In the genomic region with DNA sequence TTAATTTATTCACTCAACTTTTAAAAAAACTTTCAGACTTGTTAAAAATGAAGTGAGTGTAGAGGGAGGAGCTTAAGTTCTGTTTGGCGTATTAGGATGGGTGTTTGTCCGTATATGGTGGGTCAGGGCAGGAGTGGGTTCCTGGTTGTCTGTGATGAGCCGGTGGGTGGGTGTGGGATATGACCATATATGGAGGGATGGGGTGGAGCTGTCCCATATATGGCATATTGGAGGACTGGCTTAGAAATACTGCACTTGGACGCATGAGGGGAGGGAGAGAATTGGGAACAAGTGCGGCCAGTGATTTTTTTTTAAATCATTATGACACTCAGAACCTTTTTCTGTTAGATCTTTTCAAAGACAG, we compare ENCODE assay signal across 8 cellular contexts. TPM values are rescaled to one million over a fixed set of nuclear protein-coding genes. Genes with fewer than 3 reads are reported as not detected.
DNase-seq lines count a peak whose midpoint lies in the region; ATAC-seq lines count a peak whose summit lies in the region.

No MANE protein-coding gene starts in this region.

- H3K4ac ChIP-seq in mesenchymal stem cell (ENCODE audit: low read depth in 1 of 2, low read length in 2 of 2): no peak overlapping the region

- H3K4me2 ChIP-seq in mesenchymal stem cell (ENCODE audit: low read length, poor library complexity, severe bottlenecking): peak overlapping the region; percentile 92

- ATAC-seq in GM19043 (IDR thresholded peaks at IDR 0.05; ENCODE audit: low read depth, unreplicated experiment) (peak; percentile 71), HG03378 (IDR thresholded peaks at IDR 0.05; ENCODE audit: unreplicated experiment) (peak; percentile 77)

- no peak overlapping the region for H3K23ac ChIP-seq in mesenchymal stem cell (ENCODE audit: low read length in 2 of 2)

- DNase-seq in Ammon's horn (ENCODE audit: low spot score): peak; percentile 95
- DNase-seq in NCI-H82 treated with DMSO at 0.1 percent for 48 hours (lab: John Stamatoyannopoulos, UW; ENCODE audit: unreplicated experiment): peak; percentile 73
- DNase-seq in activated CD8-positive, alpha-beta memory T cell treated with anti-CD3 and anti-CD28 coated beads for 48 hours (ENCODE audit: low read depth in 2 of 3, low spot score in 2 of 3): peak in 2 of 3 experiments; percentile 46 to 59
- peak; percentile 96 for DNase-seq in mesenchymal stem cell
- DNase-seq in stimulated activated CD8-positive, alpha-beta memory T cell treated with anti-CD3 and anti-CD28 coated beads, Interleukin-15, amount 100 ng/mL, for 1 hour (ENCODE audit: low read depth): peak; percentile 40

- no peak overlapping the region for H4K91ac ChIP-seq in mesenchymal stem cell (ENCODE audit: low read length)

- H2AK5ac ChIP-seq in mesenchymal stem cell (ENCODE audit: low read length, severe bottlenecking): no peak overlapping the region

- H3K9ac ChIP-seq in endocrine pancreas (ENCODE audit: control insufficient read depth, insufficient read depth, low read length): no peak overlapping the region
- H3K9ac ChIP-seq in mesenchymal stem cell (ENCODE audit: low read length): peak overlapping the region; percentile 94

- H3K27ac ChIP-seq in mesenchymal stem cell (ENCODE audit: low read length, poor library complexity, severe bottlenecking): peak overlapping the region; percentile 87

- H3K27me3 ChIP-seq in endocrine pancreas (ENCODE audit: control insufficient read depth, insufficient read depth, low read length) (no peaks in the 10 kb centered on the region), mesenchymal stem cell (ENCODE audit: control insufficient read depth in 1 of 2, insufficient read depth in 1 of 2, low read length in 2 of 2) (no peaks in the 10 kb centered on the region)

- H3K18ac ChIP-seq in mesenchymal stem cell (ENCODE audit: low read depth in 1 of 2, low read length in 2 of 2): no peak overlapping the region

- H4K8ac ChIP-seq in mesenchymal stem cell (ENCODE audit: low read length): no peak overlapping the region

- peak overlapping the region; percentile 94 for H3K4me3 ChIP-seq in endocrine pancreas (ENCODE audit: control insufficient read depth, insufficient read depth, low read length)
- H3K4me3 ChIP-seq in mesenchymal stem cell (ENCODE audit: insufficient read depth in 1 of 2, low read depth in 1 of 2, low read length in 2 of 2): peak overlapping the region in 1 of 2 experiments; percentile 86

- no peak overlapping the region for H2BK5ac ChIP-seq in mesenchymal stem cell (ENCODE audit: low read depth, low read length, poor library complexity, severe bottlenecking)

- H2BK12ac ChIP-seq in mesenchymal stem cell (ENCODE audit: low read length in 2 of 2): no peak overlapping the region

- no peak overlapping the region for H2AFZ ChIP-seq in mesenchymal stem cell (ENCODE audit: low read depth, low read length)

- peaks cover 8% of the 10 kb centered on the region for H3K79me1 ChIP-seq in mesenchymal stem cell (replicated peaks; ENCODE audit: low read length, poor library complexity, severe bottlenecking)

- H3K4me1 ChIP-seq in endocrine pancreas (ENCODE audit: control insufficient read depth, insufficient read depth, low read length): peaks cover 14% of the 10 kb centered on the region
- H3K4me1 ChIP-seq in mesenchymal stem cell (ENCODE audit: control insufficient read depth, insufficient read depth, low read depth, low read length): peaks cover 4% of the 10 kb centered on the region

- H3K36me3 ChIP-seq in endocrine pancreas (ENCODE audit: control insufficient read depth, insufficient read depth, low read length) (no peaks in the 10 kb centered on the region), mesenchymal stem cell (ENCODE audit: control insufficient read depth in 1 of 2, insufficient read depth in 2 of 2, low read depth in 1 of 2, low read length in 2 of 2) (peaks cover 0 to 26% of the 10 kb centered on the region in 2 experiments)

- WGBS in mesenchymal stem cell: 1% methylated on average over 3 of the region's 5 CpGs

- peaks cover 2% of the 10 kb centered on the region for H3K9me3 ChIP-seq in endocrine pancreas (ENCODE audit: control insufficient read depth, low read length)
- H3K9me3 ChIP-seq in mesenchymal stem cell (ENCODE audit: control insufficient read depth, low read length): peaks cover 29% of the 10 kb centered on the region

- H2BK15ac ChIP-seq in mesenchymal stem cell (ENCODE audit: low read depth, poor library complexity, severe bottlenecking): no peak overlapping the region

- no peak overlapping the region for H2BK120ac ChIP-seq in mesenchymal stem cell (ENCODE audit: low read depth, low read length)

- H3K14ac ChIP-seq in mesenchymal stem cell (ENCODE audit: low read length in 2 of 2): no peak overlapping the region

RNA-seq across cellular contexts. Expression of a gene that starts 1.5 kb away (rescaled TPM):
- 14.3 TPM for polyA plus RNA-seq in mesenchymal stem cell (2013, experiment 1 of 2)
- 14.2 TPM for polyA plus RNA-seq in mesenchymal stem cell (2013, experiment 2 of 2)

Comparison
In these comparisons a context has a peak if more than half of its experiments do, and no peak if none do; other contexts are left out.
1. DNase-seq: peak in every context shown above with its lines; median percentile 96 in mesenchymal stem cell; 95 in Ammon's horn; 73 in NCI-H82 treated with DMSO at 0.1 percent for 48 hours; 52 in activated CD8-positive, alpha-beta memory T cell treated with anti-CD3 and anti-CD28 coated beads for 48 hours; 40 in stimulated activated CD8-positive, alpha-beta memory T cell treated with anti-CD3 and anti-CD28 coated beads, Interleukin-15, amount 100 ng/mL, for 1 hour.